23 cellular contexts compared by ENCODE assay signal in genomic region chr5:15720515-15720914, GRCh38.
"Had no signal": no experiment of that assay in that cellular context is flagged by ENCODE, and none has a peak within 500 bp of the region (broad histone marks: within the 10 kb centered on the region; RNA-seq: fewer than 3 reads in every experiment).

No MANE protein-coding gene starts in this region.

- H3K9me3 ChIP-seq: pancreas, prostate gland, testis, thyroid gland, transverse colon had no signal

- FAIRE-seq: islet of Langerhans, pancreas had no signal

- H3K27me3 ChIP-seq: left lung, pancreas, sigmoid colon, stomach, testis, thyroid gland, transverse colon, upper lobe of left lung had no signal

- ATAC-seq: left colon; left lung; lower lobe of right lung; naive thymus-derived CD8-positive, alpha-beta T cell; pancreas; stimulated activated naive B cell treated with anti-CD40 and anti-IgM and Interleukin-4, amounts not matched to agents 10 μg/mL and 1 μg/mL and 100 μg/mL, for 72 hours; stimulated activated naive CD8-positive, alpha-beta T cell treated with anti-CD3 and anti-CD28 coated beads, Interleukin-15, Interleukin-2, amounts not matched to agents 100 U/mL and 50 U/mL, for 24 hours had no signal

- H3K4me1 ChIP-seq: left lung, lower lobe of right lung, pancreas, prostate gland, thyroid gland had no signal

- H3K4me3 ChIP-seq: left lung, lower lobe of right lung, pancreas, prostate gland, sigmoid colon, smooth muscle cell, stomach, testis, thyroid gland, transverse colon, upper lobe of left lung had no signal

- DNase-seq: immature natural killer cell; kidney; left colon; left lung; lower lobe of right lung; mammary epithelial cell; naive thymus-derived CD8-positive, alpha-beta T cell; pancreas; posterior cingulate gyrus; retina; sigmoid colon; stimulated activated CD4-positive, alpha-beta T cell treated with anti-CD3 and anti-CD28 coated beads, Interleukin-2, amount 100 ng/mL, for 24 hours; stimulated activated CD4-positive, alpha-beta T cell treated with anti-CD3 and anti-CD28 coated beads, Interleukin-4, amount 100 ng/mL, for 1 hour; stimulated activated naive B cell treated with anti-CD40 and anti-IgM and Interleukin-4, amounts not matched to agents 10 μg/mL and 1 μg/mL and 100 μg/mL, for 72 hours; stimulated activated naive CD8-positive, alpha-beta T cell treated with anti-CD3 and anti-CD28 coated beads, Interleukin-15, Interleukin-2, amounts not matched to agents 100 U/mL and 50 U/mL, for 24 hours; stomach; testis; thyroid gland; transverse colon; upper lobe of left lung had no signal

- H3K36me3 ChIP-seq: left lung, lower lobe of right lung, pancreas, prostate gland, sigmoid colon, stomach, thyroid gland, transverse colon, upper lobe of left lung had no signal

- H3K27ac ChIP-seq: left lung, lower lobe of right lung, pancreas, prostate gland, sigmoid colon, stomach, testis, thyroid gland, transverse colon, upper lobe of left lung had no signal
